13 cellular contexts compared by ENCODE assay signal in the genomic region with DNA sequence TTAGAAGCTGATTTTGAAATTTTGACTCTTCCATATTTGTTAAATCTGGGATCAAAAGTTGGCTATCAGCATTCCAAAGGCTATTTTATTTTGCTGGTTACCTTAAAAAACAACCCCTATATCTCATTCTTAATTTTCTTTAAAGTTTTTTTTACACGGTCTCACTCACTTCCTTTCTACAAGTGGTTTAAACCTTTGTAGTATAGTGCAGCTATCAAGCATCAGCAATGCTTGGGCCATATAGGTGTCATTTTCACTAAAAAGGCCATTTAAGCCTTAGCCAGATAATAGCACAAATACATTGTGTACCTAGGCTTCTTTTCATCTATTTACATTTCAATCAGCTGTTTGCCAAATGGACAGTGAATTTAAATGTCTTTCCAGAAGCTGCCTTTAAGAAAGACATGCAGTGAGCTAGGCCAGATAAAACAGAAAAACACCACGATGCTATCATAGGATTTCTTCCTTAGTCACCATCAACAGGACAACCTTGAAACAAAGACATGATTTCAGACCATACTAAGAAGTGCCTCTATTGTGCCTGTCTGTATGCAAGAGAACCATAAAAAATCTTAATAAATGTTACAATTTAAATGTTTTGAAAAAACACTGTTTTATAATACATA.
A peak's percentile ranks its signal among the peaks of the same experiment; 100 is the strongest.
DNase-seq lines count a peak whose midpoint lies in the region; ATAC-seq lines count a peak whose summit lies in the region.
"Had no signal": no experiment of that assay in that cellular context is flagged by ENCODE, and none has a peak within 500 bp of the region (broad histone marks: within the 10 kb centered on the region; RNA-seq: fewer than 3 reads in every experiment).

No MANE protein-coding gene starts in this region.

- H3K36me3 Mint-ChIP-seq in activated naive CD4-positive, alpha-beta T cell treated with anti-CD3 and anti-CD28 coated beads, Interleukin-2, amount 10 ng/mL, durations not matched to agents 7 days and 5 days, result peaks cover 34% of the 10 kb centered on the region
- peaks cover 14% of the 10 kb centered on the region for H3K36me3 Mint-ChIP-seq in activated naive CD8-positive, alpha-beta T cell treated with anti-CD3 and anti-CD28 coated beads, Interleukin-2, amount 50 U/mL, for 24 hours (ENCODE audit: low read depth)
- H3K36me3 Mint-ChIP-seq: IgD-negative memory B cell had no signal

- H3K4me1 Mint-ChIP-seq in activated naive CD4-positive, alpha-beta T cell treated with anti-CD3 and anti-CD28 coated beads, Interleukin-2, amount 10 ng/mL, durations not matched to agents 7 days and 5 days, result peaks cover 70% of the 10 kb centered on the region
- H3K4me1 Mint-ChIP-seq in activated naive CD8-positive, alpha-beta T cell treated with anti-CD3 and anti-CD28 coated beads, Interleukin-2, amount 50 U/mL, for 24 hours, result peaks cover 79% of the 10 kb centered on the region

- H3K27ac Mint-ChIP-seq in activated naive CD4-positive, alpha-beta T cell treated with anti-CD3 and anti-CD28 coated beads, Interleukin-2, amount 10 ng/mL, durations not matched to agents 7 days and 5 days, result peak overlapping the region; percentile 88
- H3K27ac Mint-ChIP-seq in activated naive CD8-positive, alpha-beta T cell treated with anti-CD3 and anti-CD28 coated beads, Interleukin-2, amount 50 U/mL, for 24 hours, result peak overlapping the region; percentile 76
- H3K27ac Mint-ChIP-seq: IgD-negative memory B cell had no signal

- H3K4me3 Mint-ChIP-seq in activated naive CD4-positive, alpha-beta T cell treated with anti-CD3 and anti-CD28 coated beads, Interleukin-2, amount 10 ng/mL, durations not matched to agents 7 days and 5 days, result peak overlapping the region; percentile 35
- peak overlapping the region; percentile 18 for H3K4me3 Mint-ChIP-seq in activated naive CD8-positive, alpha-beta T cell treated with anti-CD3 and anti-CD28 coated beads, Interleukin-2, amount 50 U/mL, for 24 hours

- no peaks in the 10 kb centered on the region for H3K27me3 Mint-ChIP-seq in activated naive CD4-positive, alpha-beta T cell treated with anti-CD3 and anti-CD28 coated beads, Interleukin-2, amount 10 ng/mL, durations not matched to agents 7 days and 5 days
- no peaks in the 10 kb centered on the region for H3K27me3 Mint-ChIP-seq in activated naive CD8-positive, alpha-beta T cell treated with anti-CD3 and anti-CD28 coated beads, Interleukin-2, amount 50 U/mL, for 24 hours
- H3K27me3 Mint-ChIP-seq: IgD-negative memory B cell had no signal

- DNase-seq in activated naive CD4-positive, alpha-beta T cell treated with anti-CD3 and anti-CD28 coated beads, Interleukin-2, amount 10 ng/mL, durations not matched to agents 7 days and 5 days, result no peak
- no peak for DNase-seq in activated naive CD4-positive, alpha-beta T cell (lab: John Stamatoyannopoulos, UW)
- DNase-seq in NCI-H2029 treated with DMSO at 0.1 percent for 48 hours (lab: John Stamatoyannopoulos, UW) (peak; percentile 38), Kasumi-1 (lab: John Stamatoyannopoulos, UW) (no peak)
- DNase-seq in activated naive CD8-positive, alpha-beta T cell treated with anti-CD3 and anti-CD28 coated beads, Interleukin-2, amount 50 U/mL, for 24 hours, result no peak
- DNase-seq: activated CD8-positive, alpha-beta memory T cell treated with anti-CD3 and anti-CD28 coated beads for 24 hours; brain microvascular endothelial cell; NCI-H524; transverse colon had no signal

- H3K9me3 Mint-ChIP-seq in activated naive CD4-positive, alpha-beta T cell treated with anti-CD3 and anti-CD28 coated beads, Interleukin-2, amount 10 ng/mL, durations not matched to agents 7 days and 5 days, result no peaks in the 10 kb centered on the region
- H3K9me3 Mint-ChIP-seq in activated naive CD8-positive, alpha-beta T cell treated with anti-CD3 and anti-CD28 coated beads, Interleukin-2, amount 50 U/mL, for 24 hours, result no peaks in the 10 kb centered on the region
- H3K9me3 Mint-ChIP-seq: IgD-negative memory B cell had no signal

- H3K27ac ChIP-seq in temporal lobe (ENCODE audit: low read depth, low read length), result peak overlapping the region; percentile 6
- H3K27ac ChIP-seq: brain microvascular endothelial cell had no signal

- ATAC-seq in activated naive CD8-positive, alpha-beta T cell treated with anti-CD3 and anti-CD28 coated beads, Interleukin-2, amount 50 U/mL, for 24 hours, result no peak
- ATAC-seq in GM21367 (IDR thresholded peaks at IDR 0.05; ENCODE audit: unreplicated experiment), result no peak
- no peak for ATAC-seq in HG02588 (IDR thresholded peaks at IDR 0.05; ENCODE audit: unreplicated experiment)

- CTCF ChIA-PET in activated naive CD4-positive, alpha-beta T cell treated with anti-CD3 and anti-CD28 coated beads, Interleukin-2, amount 10 ng/mL, durations not matched to agents 7 days and 5 days (lab: Charles Lee), result interaction anchor here (1.0 to 1.1 kb wide), 2 partner anchors 16 to 17 kb away, joined by 3 to 4 read pairs; no protein-coding TSS in a partner anchor
